In genomic region chr17:61385091-61385868, GRCh38 we compare ENCODE assay signal across 1 cellular context.
TF ChIP-seq lines count a peak whose summit lies in the region.

No MANE protein-coding gene starts in this region.

TF ChIP-seq in WTC11, 78 proteins besides CTCF, POLR2A, EP300 and RAD21 (continued from another document):
- TF ChIP-seq, protein P1, sequence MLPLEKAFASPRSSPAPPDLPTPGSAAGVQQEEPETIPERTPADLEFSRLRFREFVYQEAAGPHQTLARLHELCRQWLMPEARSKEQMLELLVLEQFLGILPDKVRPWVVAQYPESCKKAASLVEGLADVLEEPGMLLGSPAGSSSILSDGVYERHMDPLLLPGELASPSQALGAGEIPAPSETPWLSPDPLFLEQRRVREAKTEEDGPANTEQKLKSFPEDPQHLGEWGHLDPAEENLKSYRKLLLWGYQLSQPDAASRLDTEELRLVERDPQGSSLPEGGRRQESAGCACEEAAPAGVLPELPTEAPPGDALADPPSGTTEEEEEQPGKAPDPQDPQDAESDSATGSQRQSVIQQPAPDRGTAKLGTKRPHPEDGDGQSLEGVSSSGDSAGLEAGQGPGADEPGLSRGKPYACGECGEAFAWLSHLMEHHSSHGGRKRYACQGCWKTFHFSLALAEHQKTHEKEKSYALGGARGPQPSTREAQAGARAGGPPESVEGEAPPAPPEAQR (CRISPR knock-in tag; IDR thresholded peaks at IDR 0.05): no peak
- no peak for TF ChIP-seq ZMAT4 (CRISPR knock-in tag; IDR thresholded peaks at IDR 0.05)
- no peak for TF ChIP-seq SP1 (CRISPR knock-in tag; conservative IDR thresholded peaks at IDR 0.05)
- no peak for TF ChIP-seq FOXP4 (CRISPR knock-in tag; IDR thresholded peaks at IDR 0.05)
